Comparison of ENCODE assay signal across 9 cellular contexts in the genomic region with DNA sequence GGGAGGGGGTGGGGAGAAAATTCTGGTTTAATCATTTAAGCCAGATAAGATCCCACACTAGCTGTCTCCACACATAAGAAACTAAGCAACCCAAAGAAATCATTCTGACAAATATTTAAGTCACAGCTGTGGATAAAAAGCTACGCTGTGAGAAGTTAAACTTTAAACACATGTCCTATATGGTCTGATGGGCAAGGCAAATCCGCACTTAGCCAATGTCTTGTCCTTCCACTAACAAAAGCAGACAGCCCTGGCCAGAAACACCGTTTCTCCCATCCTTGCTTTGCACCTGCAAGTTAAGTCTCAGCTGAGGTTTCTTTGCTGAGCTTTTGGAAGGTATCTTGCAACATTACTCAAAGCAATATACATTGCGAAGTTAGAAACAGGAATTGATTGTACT.
DNase-seq lines count a peak whose midpoint lies in the region; ATAC-seq, FAIRE-seq and TF ChIP-seq lines count a peak whose summit lies in the region.
"Had no signal": no experiment of that assay in that cellular context is flagged by ENCODE, and none has a peak within 500 bp of the region (broad histone marks: within the 10 kb centered on the region; RNA-seq: fewer than 3 reads in every experiment).

No MANE protein-coding gene starts in this region.

- DNase-seq in GM12891 (ENCODE audit: insufficient read length, low spot score) (no peak), Karpas-422 (peak; percentile 73), retinal pigment epithelial cell (ENCODE audit: low read depth) (no peak), OCI-M1 (lab: John Stamatoyannopoulos, UW) (no peak)
- DNase-seq in effector memory CD4-positive, alpha-beta T cell = no peak
- DNase-seq: effector CD4-positive, alpha-beta T cell had no signal

- TF ChIP-seq POLR2A in GM12891 (IDR thresholded peaks at IDR 0.05; ENCODE audit: low read depth, low read length) = no peak

- peak overlapping the region; percentile 78 for H3K4me2 ChIP-seq in Karpas-422 (ENCODE audit: low read depth, low read length, poor library complexity, severe bottlenecking)

- no peak for TF ChIP-seq CTCF in retinal pigment epithelial cell (conservative IDR thresholded peaks at IDR 0.05; ENCODE audit: low read depth, low read length)

- H4K20me1 ChIP-seq in Karpas-422 (ENCODE audit: insufficient read depth, low read depth, low read length) = peaks cover 37% of the 10 kb centered on the region

- peaks cover 70% of the 10 kb centered on the region for H3K4me1 ChIP-seq in Karpas-422 (ENCODE audit: low read length)
- peaks cover 18% of the 10 kb centered on the region for H3K4me1 ChIP-seq in effector memory CD4-positive, alpha-beta T cell (ENCODE audit: control insufficient read depth, insufficient read depth, low read length, poor library complexity, severe bottlenecking)

- ATAC-seq in HG02973 (IDR thresholded peaks at IDR 0.05; ENCODE audit: unreplicated experiment) (no peak), HG03039 (IDR thresholded peaks at IDR 0.05; ENCODE audit: unreplicated experiment) (no peak), HG03521 (IDR thresholded peaks at IDR 0.05; ENCODE audit: unreplicated experiment) (no peak)

- H3K27me3 ChIP-seq in Karpas-422 (ENCODE audit: low read length) = no peaks in the 10 kb centered on the region
- no peaks in the 10 kb centered on the region for H3K27me3 ChIP-seq in effector memory CD4-positive, alpha-beta T cell (replicated peaks; ENCODE audit: control insufficient read depth, insufficient read depth, low read length, poor library complexity, severe bottlenecking)

- no peaks in the 10 kb centered on the region for H3K9me3 ChIP-seq in Karpas-422 (ENCODE audit: low read length)
- no peaks in the 10 kb centered on the region for H3K9me3 ChIP-seq in effector memory CD4-positive, alpha-beta T cell (ENCODE audit: control insufficient read depth, low read length)

- peak overlapping the region; percentile 96 for H3K27ac ChIP-seq in Karpas-422 (ENCODE audit: low read length)
- H3K27ac ChIP-seq in effector memory CD4-positive, alpha-beta T cell (ENCODE audit: insufficient read depth, low read length, poor library complexity, severe bottlenecking) = peak overlapping the region; percentile 93

- peak overlapping the region; percentile 96 for H3K9ac ChIP-seq in Karpas-422 (ENCODE audit: low read length)

- FAIRE-seq in GM12891 (lab: Jason Lieb, UNC) = peak; percentile 82

- H3K4me3 ChIP-seq in Karpas-422 (ENCODE audit: low read length) = peak overlapping the region; percentile 93
- peak overlapping the region; percentile 90 for H3K4me3 ChIP-seq in effector memory CD4-positive, alpha-beta T cell (ENCODE audit: insufficient read depth, low read depth, low read length, poor library complexity, severe bottlenecking)
- peak overlapping the region; percentile 16 for H3K4me3 ChIP-seq in retinal pigment epithelial cell (ENCODE audit: low read length)

- peaks cover 35% of the 10 kb centered on the region for H3K36me3 ChIP-seq in Karpas-422 (ENCODE audit: insufficient read depth, low read length)
- H3K36me3 ChIP-seq in effector memory CD4-positive, alpha-beta T cell (ENCODE audit: control insufficient read depth, insufficient read depth, low read length) = peaks cover 26% of the 10 kb centered on the region

- peaks cover 77% of the 10 kb centered on the region for H3K79me2 ChIP-seq in Karpas-422 (ENCODE audit: low read length)

- no peak overlapping the region for H2AFZ ChIP-seq in Karpas-422 (ENCODE audit: low read length)

- no peaks in the 10 kb centered on the region for H3K9me2 ChIP-seq in Karpas-422 (replicated peaks; ENCODE audit: insufficient read depth, low read length)

TF ChIP-seq in GM12891, 5 proteins besides CTCF, POLR2A, EP300 and RAD21:
- TF ChIP-seq POLR2AphosphoS5 (IDR thresholded peaks at IDR 0.05; ENCODE audit: low read depth, low read length) (peak; percentile 29; the same call in 1 of the 2 replicates), SPI1 (IDR thresholded peaks at IDR 0.05; ENCODE audit: low read depth, low read length) (no peak), PAX5 (IDR thresholded peaks at IDR 0.05; ENCODE audit: insufficient read depth, low read length, severe bottlenecking) (no peak)

Comparison
In these comparisons a context has a peak if more than half of its experiments do, and no peak if none do; other contexts are left out.
1. H3K4me3 ChIP-seq: peak in every context shown above with its lines; median percentile 93 in Karpas-422; 90 in effector memory CD4-positive, alpha-beta T cell; 16 in retinal pigment epithelial cell.